ENCODE assay signal across 2 cellular contexts in genomic region chr10:90865400-90865799, GRCh38.
TF ChIP-seq lines count a peak whose summit lies in the region.

No MANE protein-coding gene starts in this region.

TF ChIP-seq in HCT116, 20 proteins besides CTCF, POLR2A, EP300 and RAD21:
- no peak for TF ChIP-seq ZFX (IDR thresholded peaks at IDR 0.05)
- TF ChIP-seq SIN3A (IDR thresholded peaks at IDR 0.05; ENCODE audit: low read depth), result no peak
- no peak for TF ChIP-seq YY1 (IDR thresholded peaks at IDR 0.05; ENCODE audit: extremely low read depth, insufficient replicate concordance, low read depth, low read length)
- no peak for TF ChIP-seq TCF7L2 (IDR thresholded peaks at IDR 0.05; ENCODE audit: borderline replicate concordance, extremely low read depth, insufficient read depth, insufficient read length)
- no peak for TF ChIP-seq JUND (IDR thresholded peaks at IDR 0.05)
- no peak for TF ChIP-seq ATF3 (IDR thresholded peaks at IDR 0.05)
- no peak for TF ChIP-seq MAX (IDR thresholded peaks at IDR 0.05)
- TF ChIP-seq ZNF274 (IDR thresholded peaks at IDR 0.05; ENCODE audit: low read depth, low read length), result no peak
- TF ChIP-seq REST (IDR thresholded peaks at IDR 0.05; ENCODE audit: low read depth), result no peak
- TF ChIP-seq CBX3 (IDR thresholded peaks at IDR 0.05; ENCODE audit: low read depth), result 0 out of 2 replicates have a peak, but pooled peaks have one; percentile 18
- TF ChIP-seq CEBPB (IDR thresholded peaks at IDR 0.05; ENCODE audit: low read depth), result 0 out of 2 replicates have a peak, but pooled peaks have one; percentile 19
- no peak for TF ChIP-seq ELF1 (IDR thresholded peaks at IDR 0.05; ENCODE audit: borderline replicate concordance, low read depth)
- no peak for TF ChIP-seq EZH2 (IDR thresholded peaks at IDR 0.05)
- TF ChIP-seq FOSL1 (IDR thresholded peaks at IDR 0.05; ENCODE audit: low read depth), result no peak

TF ChIP-seq in HepG2, 621 proteins besides CTCF, POLR2A, EP300 and RAD21:
- no peak for TF ChIP-seq KLF12 (CRISPR knock-in tag; IDR thresholded peaks at IDR 0.05; ENCODE audit: borderline replicate concordance)
- peak; percentile 63 for TF ChIP-seq RFX3 (CRISPR knock-in tag; IDR thresholded peaks at IDR 0.05)
- TF ChIP-seq STAG1 (CRISPR knock-in tag; IDR thresholded peaks at IDR 0.05), result no peak
- no peak for TF ChIP-seq TBX2 (CRISPR knock-in tag; IDR thresholded peaks at IDR 0.05; ENCODE audit: borderline replicate concordance)
- peak; percentile 20; the same call in 1 of the 2 replicates for TF ChIP-seq RFX1 (IDR thresholded peaks at IDR 0.05)
- TF ChIP-seq NFKBIZ (CRISPR knock-in tag; IDR thresholded peaks at IDR 0.05), result no peak
- no peak for TF ChIP-seq ONECUT2 (CRISPR knock-in tag; IDR thresholded peaks at IDR 0.05)
- TF ChIP-seq HOXA7 (CRISPR knock-in tag; IDR thresholded peaks at IDR 0.05), result no peak
